1 cellular context compared by ENCODE assay signal in genomic region chr12:49707127-49707811, GRCh38.
TF ChIP-seq lines count a peak whose summit lies in the region.

Gene FMNL3, minus strand, starts transcription at chr12:49707405. Its CDS starts 225 bp downstream, at chr12:49707180.

TF ChIP-seq in HEK293, 187 proteins besides CTCF, POLR2A, EP300 and RAD21 (continued from another document and continues in another):
- TF ChIP-seq ZNF585B (tag by site-specific recombination; IDR thresholded peaks at IDR 0.05): no peak
- no peak for TF ChIP-seq ZNF214 (tag by site-specific recombination; IDR thresholded peaks at IDR 0.05; ENCODE audit: borderline replicate concordance)
- TF ChIP-seq HIC1 (tag by site-specific recombination; IDR thresholded peaks at IDR 0.05): no peak
- no peak for TF ChIP-seq ZNF366 (tag by site-specific recombination; conservative IDR thresholded peaks at IDR 0.05)
- peak; percentile 68 for TF ChIP-seq ZNF335 (tag by site-specific recombination; conservative IDR thresholded peaks at IDR 0.05)
- TF ChIP-seq ZBTB44 (tag by site-specific recombination; IDR thresholded peaks at IDR 0.05): peak; percentile 49; the same call in 1 of the 2 replicates
- TF ChIP-seq ZSCAN23 (tag by site-specific recombination; IDR thresholded peaks at IDR 0.05): no peak
- TF ChIP-seq ZNF521 (tag by site-specific recombination; IDR thresholded peaks at IDR 0.05): no peak
- no peak for TF ChIP-seq ZNF626 (tag by site-specific recombination; IDR thresholded peaks at IDR 0.05)
- no peak for TF ChIP-seq ZNF133 (tag by site-specific recombination; IDR thresholded peaks at IDR 0.05)
- peak; percentile 22; the same call in 1 of the 2 replicates for TF ChIP-seq ZNF629 (tag by site-specific recombination; IDR thresholded peaks at IDR 0.05)
- TF ChIP-seq EGR2 (tag by site-specific recombination; IDR thresholded peaks at IDR 0.05; ENCODE audit: low read depth): peak; percentile 38; the same call in 1 of the 2 replicates
- no peak for TF ChIP-seq GLI4 (tag by site-specific recombination; IDR thresholded peaks at IDR 0.05)
- no peak for TF ChIP-seq ZNF580 (tag by site-specific recombination; IDR thresholded peaks at IDR 0.05)
- no peak for TF ChIP-seq ELK4 (IDR thresholded peaks at IDR 0.05; ENCODE audit: borderline replicate concordance, low read depth, low read length)
- no peak for TF ChIP-seq ZBTB11 (tag by site-specific recombination; conservative IDR thresholded peaks at IDR 0.05; ENCODE audit: low read depth)
- no peak for TF ChIP-seq ZNF704 (tag by site-specific recombination; IDR thresholded peaks at IDR 0.05)
- TF ChIP-seq PRDM1 (tag by site-specific recombination; IDR thresholded peaks at IDR 0.05): no peak
- no peak for TF ChIP-seq ZNF558 (tag by site-specific recombination; IDR thresholded peaks at IDR 0.05)
- TF ChIP-seq ZNF280C (tag by site-specific recombination; IDR thresholded peaks at IDR 0.05): no peak
- TF ChIP-seq OSR2 (tag by site-specific recombination; IDR thresholded peaks at IDR 0.05): no peak
- TF ChIP-seq KLF17 (tag by site-specific recombination; IDR thresholded peaks at IDR 0.05): peak; percentile 51; the same call in 1 of the 2 replicates
- peak; percentile 34; the same call in 1 of the 2 replicates for TF ChIP-seq SP7 (tag by site-specific recombination; IDR thresholded peaks at IDR 0.05)
- no peak for TF ChIP-seq ZNF501 (tag by site-specific recombination; IDR thresholded peaks at IDR 0.05)
- no peak for TF ChIP-seq ZNF169 (tag by site-specific recombination; IDR thresholded peaks at IDR 0.05)
- TF ChIP-seq ZNF549 (tag by site-specific recombination; IDR thresholded peaks at IDR 0.05): no peak
- no peak for TF ChIP-seq RBAK (tag by site-specific recombination; IDR thresholded peaks at IDR 0.05)
- peak; percentile 61; the same call in 1 of the 2 replicates for TF ChIP-seq HOXC10 (CRISPR knock-in tag; IDR thresholded peaks at IDR 0.05)
- TF ChIP-seq MYNN (tag by site-specific recombination; IDR thresholded peaks at IDR 0.05; ENCODE audit: borderline replicate concordance): no peak
- TF ChIP-seq ZNF670 (tag by site-specific recombination; IDR thresholded peaks at IDR 0.05; ENCODE audit: low read depth): no peak
- peak; percentile 81 for TF ChIP-seq ZBTB26 (tag by site-specific recombination; optimal IDR thresholded peaks at IDR 0.05)
- TF ChIP-seq ZNF19 (tag by site-specific recombination; IDR thresholded peaks at IDR 0.05; ENCODE audit: low read depth): no peak
- no peak for TF ChIP-seq ZNF112 (tag by site-specific recombination; IDR thresholded peaks at IDR 0.05)
- TF ChIP-seq FEZF1 (tag by site-specific recombination; IDR thresholded peaks at IDR 0.05): no peak
- TF ChIP-seq SCRT1 (tag by site-specific recombination; IDR thresholded peaks at IDR 0.05; ENCODE audit: borderline replicate concordance): no peak
- no peak for TF ChIP-seq ZNF843 (tag by site-specific recombination; IDR thresholded peaks at IDR 0.05)
- 0 out of 2 replicates have a peak, but pooled peaks have one; percentile 36 for TF ChIP-seq TSHZ1 (tag by site-specific recombination; IDR thresholded peaks at IDR 0.05; ENCODE audit: borderline replicate concordance)
- no peak for TF ChIP-seq SALL2 (tag by site-specific recombination; IDR thresholded peaks at IDR 0.05; ENCODE audit: borderline replicate concordance)
- no peak for TF ChIP-seq ZNF639 (tag by site-specific recombination; IDR thresholded peaks at IDR 0.05)
- TF ChIP-seq ZNF184 (tag by site-specific recombination; IDR thresholded peaks at IDR 0.05): no peak
- no peak for TF ChIP-seq ZNF157 (tag by site-specific recombination; IDR thresholded peaks at IDR 0.05)
- 0 out of 2 replicates have a peak, but pooled peaks have one; percentile 21 for TF ChIP-seq ZNF596 (tag by site-specific recombination; IDR thresholded peaks at IDR 0.05)
